ENCODE assay signal across 8 cellular contexts in the genomic region with DNA sequence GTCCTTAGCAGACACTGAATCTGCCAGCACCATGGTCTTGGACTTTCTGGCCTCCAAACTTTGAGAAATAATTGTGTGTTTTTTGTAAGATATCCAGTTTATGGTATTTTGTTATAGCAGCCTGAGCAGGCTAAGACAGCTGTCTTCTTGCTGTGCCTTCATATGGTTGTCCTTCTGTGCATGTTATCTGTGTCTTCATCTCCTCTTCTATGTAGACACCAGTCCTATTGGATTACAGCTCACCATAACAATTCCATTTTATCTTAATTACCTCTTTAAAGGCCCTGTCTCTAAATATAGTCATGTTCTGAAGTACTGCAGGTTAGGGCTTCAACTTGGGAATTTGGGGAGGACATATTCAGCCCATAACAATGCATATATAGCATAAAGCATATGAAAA.
"Had no signal": no experiment of that assay in that cellular context is flagged by ENCODE, and none has a peak within 500 bp of the region (broad histone marks: within the 10 kb centered on the region; RNA-seq: fewer than 3 reads in every experiment).

No MANE protein-coding gene starts in this region.

- FAIRE-seq: G401.6, GM12878, GM12891, GM12892, GM18507, GM19239 had no signal

- ATAC-seq: GM12878 had no signal

- DNase-seq: GDM1, GF-D8 had no signal

- H3K4me3 ChIP-seq: GM12878 had no signal
